22 cellular contexts compared by ENCODE assay signal in genomic region chr1:224767031-224767430, GRCh38.
"Had no signal": no experiment of that assay in that cellular context is flagged by ENCODE, and none has a peak within 500 bp of the region (broad histone marks: within the 10 kb centered on the region; RNA-seq: fewer than 3 reads in every experiment).

No MANE protein-coding gene starts in this region.

- ATAC-seq: gastroesophageal sphincter, left colon, natural killer cell, right cardiac atrium had no signal

- H3K4me3 Mint-ChIP-seq: activated naive CD8-positive, alpha-beta T cell; memory B cell; natural killer cell; T-helper 2 cell treated with Interferon-gamma antibody and Interleukin-4, amounts not matched to agents 5 μg/mL and 100 μg/mL, for 36 hours had no signal

- H3K27ac ChIP-seq: gastroesophageal sphincter, parathyroid adenoma, suprapubic skin, tibial nerve had no signal

- H3K36me3 Mint-ChIP-seq: activated naive CD8-positive, alpha-beta T cell; memory B cell; natural killer cell had no signal

- H3K4me1 Mint-ChIP-seq: memory B cell, natural killer cell had no signal

- H3K27ac Mint-ChIP-seq: activated naive CD8-positive, alpha-beta T cell; memory B cell; natural killer cell; T-helper 2 cell treated with Interferon-gamma antibody and Interleukin-4, amounts not matched to agents 5 μg/mL and 100 μg/mL, for 36 hours had no signal

- H3K9me3 Mint-ChIP-seq: memory B cell; natural killer cell; T-helper 2 cell treated with Interferon-gamma antibody and Interleukin-4, amounts not matched to agents 5 μg/mL and 100 μg/mL, for 36 hours had no signal

- DNase-seq: activated CD4-positive, alpha-beta T cell treated with anti-CD3 and anti-CD28 coated beads for 4 hours; activated CD4-positive, alpha-beta T cell treated with anti-CD3 and anti-CD28 coated beads, Interleukin-2, amount 50 U/mL, for 4 hours; activated CD8-positive, alpha-beta memory T cell treated with anti-CD3 and anti-CD28 coated beads for 24 hours; activated effector memory CD4-positive, alpha-beta T cell treated with Interleukin-2 at 50 U/mL for 16 hours; activated naive CD4-positive, alpha-beta T cell treated with Interleukin-2 at 50 U/mL for 16 hours; dermis blood vessel endothelial cell; effector CD8-positive, alpha-beta T cell; erythroblast; kidney; left colon; natural killer cell; right cardiac atrium; stimulated activated CD4-positive, alpha-beta T cell treated with anti-CD3 and anti-CD28 coated beads, Interleukin-15, amount 100 ng/mL, for 24 hours; stimulated activated naive CD4-positive, alpha-beta T cell; T-helper 1 cell had no signal
